In genomic region chr3:57587946-57588345, GRCh38 we compare ENCODE assay signal across 38 cellular contexts. TPM values are rescaled to one million over a fixed set of nuclear protein-coding genes. Genes with fewer than 3 reads are reported as not detected.
DNase-seq lines count a peak whose midpoint lies in the region; ATAC-seq, FAIRE-seq and TF ChIP-seq lines count a peak whose summit lies in the region.
"Had no signal": no experiment of that assay in that cellular context is flagged by ENCODE, and none has a peak within 500 bp of the region (broad histone marks: within the 10 kb centered on the region; RNA-seq: fewer than 3 reads in every experiment).

No MANE protein-coding gene starts in this region.

- no TSS peak for BruUV-seq in GM12878 (replicated peaks; lab: Mats Ljungman, UMichigan)
- BruUV-seq in PC-9 (replicated peaks; lab: Mats Ljungman, UMichigan): no TSS peak

- WGBS in GM12878 (ENCODE audit: insufficient coverage, insufficient replicate concordance, low lambda C conversion rate, missing lambda C conversion rate): 81% methylated on average over 4 of the region's 4 CpGs
- WGBS in mesenchymal stem cell: 99% methylated on average over 3 of the region's 4 CpGs
- WGBS in stomach, 5 donors: 66 to 82% (median 74%) methylated on average over 4 of the region's 4 CpGs

- H3K36me3 Mint-ChIP-seq in activated naive CD4-positive, alpha-beta T cell treated with anti-CD3 and anti-CD28 coated beads, Interleukin-2, amount 50 U/mL, for 24 hours: peaks cover 4% of the 10 kb centered on the region
- H3K36me3 Mint-ChIP-seq: naive B cell had no signal

- FAIRE-seq in GM12878 (lab: Jason Lieb, UNC): no peak
- FAIRE-seq: kidney had no signal

- H4K8ac ChIP-seq in mesenchymal stem cell (ENCODE audit: low read length): no peak overlapping the region

- in situ Hi-C loops in GM12878 (cut with MboI): no loop called here

- H3K9me3 ChIP-seq in GM12878 (replicated peaks; ENCODE audit: control insufficient read depth, insufficient read depth, low read length) (no peaks in the 10 kb centered on the region), mesenchymal stem cell (ENCODE audit: control insufficient read depth, low read length) (no peaks in the 10 kb centered on the region), PC-9 (ENCODE audit: insufficient read depth, low read depth) (no peaks in the 10 kb centered on the region), stomach (no peaks in the 10 kb centered on the region)
- H3K9me3 ChIP-seq: ascending aorta, heart right ventricle, MG63, prostate gland, sigmoid colon, tibial nerve had no signal

- no peak for TF ChIP-seq EP300 in GM12878 (IDR thresholded peaks at IDR 0.05; ENCODE audit: borderline replicate concordance in 1 of 2, control insufficient read depth in 1 of 2, low read depth in 2 of 2, low read length in 2 of 2)
- no peak for TF ChIP-seq EP300 in stomach (IDR thresholded peaks at IDR 0.05)

- RAD21 ChIA-PET in GM12878 (lab: Charles Lee; ENCODE audit: unreplicated experiment): interaction anchor here (1.1 kb wide), 1 partner anchor 103 kb away, joined by 3 read pairs; no protein-coding TSS in a partner anchor

- no peaks in the 10 kb centered on the region for H3K79me1 ChIP-seq in mesenchymal stem cell (replicated peaks; ENCODE audit: low read length, poor library complexity, severe bottlenecking)

- no peak overlapping the region for H2BK120ac ChIP-seq in mesenchymal stem cell (ENCODE audit: low read depth, low read length)

- intact Hi-C loops in GM12878 (cut with micrococcal nuclease; ENCODE audit: unreplicated experiment): no loop called here
- intact Hi-C loops in PC-9 (cut with micrococcal nuclease; ENCODE audit: unreplicated experiment): no loop called here
- intact Hi-C loops in stomach (cut with DNase I; ENCODE audit: low total_unique reads): no loop called here

- no peak overlapping the region for H2BK15ac ChIP-seq in mesenchymal stem cell (ENCODE audit: low read depth, poor library complexity, severe bottlenecking)

- POLR2A ChIA-PET in GM12878 (lab: Charles Lee): no interaction called here
- POLR2A ChIA-PET in PC-9 (lab: Charles Lee; ENCODE audit: unreplicated experiment): no interaction called here

- TF ChIP-seq CTCF in GM12878 (IDR thresholded peaks at IDR 0.05 in 2 of 3, conservative IDR thresholded peaks at IDR 0.05 in 1 of 3; ENCODE audit: control insufficient read depth in 2 of 3, extremely low read depth in 1 of 3, insufficient read depth in 1 of 3, low read depth in 3 of 3, low read length in 3 of 3) (no peak), PC-9 (conservative IDR thresholded peaks at IDR 0.05) (no peak), stomach (IDR thresholded peaks at IDR 0.05) (no peak)

- SMC1A ChIA-PET in GM12878 (lab: Charles Lee; ENCODE audit: uncharacterized antibody, unreplicated experiment): interaction anchor here (1.5 to 1.8 kb wide), 2 partner anchors 11 to 83 kb away, joined by 4 to 5 read pairs; no protein-coding TSS in a partner anchor

- H3K27ac Mint-ChIP-seq in activated naive CD4-positive, alpha-beta T cell treated with anti-CD3 and anti-CD28 coated beads, Interleukin-2, amount 50 U/mL, for 24 hours: peak overlapping the region; percentile 30
- H3K27ac Mint-ChIP-seq: activated CD4-positive, alpha-beta memory T cell treated with anti-CD3 and anti-CD28 coated beads, Interleukin-2, amount 10 ng/mL, durations not matched to agents 7 days and 5 days; activated naive CD8-positive, alpha-beta T cell treated with anti-CD3 and anti-CD28 coated beads, Interleukin-2, amount 10 ng/mL, durations not matched to agents 7 days and 5 days had no signal

- H3K27me3 Mint-ChIP-seq in activated naive CD4-positive, alpha-beta T cell treated with anti-CD3 and anti-CD28 coated beads, Interleukin-2, amount 50 U/mL, for 24 hours: no peaks in the 10 kb centered on the region
- H3K27me3 Mint-ChIP-seq: activated CD4-positive, alpha-beta memory T cell treated with anti-CD3 and anti-CD28 coated beads, Interleukin-2, amount 10 ng/mL, durations not matched to agents 7 days and 5 days; activated naive CD8-positive, alpha-beta T cell treated with anti-CD3 and anti-CD28 coated beads, Interleukin-2, amount 10 ng/mL, durations not matched to agents 7 days and 5 days; effector memory CD8-positive, alpha-beta T cell; naive B cell had no signal

- no peaks in the 10 kb centered on the region for H4K20me1 ChIP-seq in GM12878 (ENCODE audit: control insufficient read depth, insufficient read depth)
- peaks cover 85% of the 10 kb centered on the region for H4K20me1 ChIP-seq in PC-9 (ENCODE audit: insufficient read depth)

- no peak overlapping the region for H2BK12ac ChIP-seq in mesenchymal stem cell (ENCODE audit: low read length in 2 of 2)

- no peak overlapping the region for H3K4me3 ChIP-seq in GM12878
- no peak overlapping the region for H3K4me3 ChIP-seq in mesenchymal stem cell (ENCODE audit: insufficient read depth in 1 of 2, low read depth in 1 of 2, low read length in 2 of 2)
- H3K4me3 ChIP-seq in PC-9: no peak overlapping the region
- H3K4me3 ChIP-seq in stomach: no peak overlapping the region
- H3K4me3 ChIP-seq: ascending aorta, cardiac muscle cell, coronary artery, heart right ventricle, MG63, prostate gland, sigmoid colon, tibial nerve had no signal

- H3K9me3 Mint-ChIP-seq in activated naive CD4-positive, alpha-beta T cell treated with anti-CD3 and anti-CD28 coated beads, Interleukin-2, amount 50 U/mL, for 24 hours: no peaks in the 10 kb centered on the region
- H3K9me3 Mint-ChIP-seq: activated CD4-positive, alpha-beta memory T cell treated with anti-CD3 and anti-CD28 coated beads, Interleukin-2, amount 10 ng/mL, durations not matched to agents 7 days and 5 days; activated naive CD8-positive, alpha-beta T cell treated with anti-CD3 and anti-CD28 coated beads, Interleukin-2, amount 10 ng/mL, durations not matched to agents 7 days and 5 days; effector memory CD8-positive, alpha-beta T cell; naive B cell had no signal

- H2AK5ac ChIP-seq in mesenchymal stem cell (ENCODE audit: low read length, severe bottlenecking): no peak overlapping the region

- peaks cover 0 to 7% of the 10 kb centered on the region in 2 experiments; a peak in 1 of 4 replicates for H3K36me3 ChIP-seq in GM12878 (ENCODE audit: control insufficient read depth in 2 of 2, insufficient read depth in 2 of 2, low read length in 1 of 2)
- H3K36me3 ChIP-seq in mesenchymal stem cell (ENCODE audit: control insufficient read depth in 1 of 2, insufficient read depth in 2 of 2, low read depth in 1 of 2, low read length in 2 of 2): peaks cover 26 to 46% of the 10 kb centered on the region in 2 experiments
- peaks cover 14% of the 10 kb centered on the region; the same call in 1 of the 2 replicates for H3K36me3 ChIP-seq in PC-9 (ENCODE audit: low read depth)
- H3K36me3 ChIP-seq in stomach: peaks cover 0 to 27% (median 18%) of the 10 kb centered on the region in 4 donors
- H3K36me3 ChIP-seq: prostate gland had no signal

- H3K4me1 Mint-ChIP-seq in activated naive CD4-positive, alpha-beta T cell treated with anti-CD3 and anti-CD28 coated beads, Interleukin-2, amount 50 U/mL, for 24 hours: peaks cover 56% of the 10 kb centered on the region

- no peak overlapping the region for H3K4me3 Mint-ChIP-seq in activated naive CD4-positive, alpha-beta T cell treated with anti-CD3 and anti-CD28 coated beads, Interleukin-2, amount 50 U/mL, for 24 hours
- H3K4me3 Mint-ChIP-seq: activated CD4-positive, alpha-beta memory T cell treated with anti-CD3 and anti-CD28 coated beads, Interleukin-2, amount 10 ng/mL, durations not matched to agents 7 days and 5 days; activated naive CD8-positive, alpha-beta T cell treated with anti-CD3 and anti-CD28 coated beads, Interleukin-2, amount 10 ng/mL, durations not matched to agents 7 days and 5 days; naive B cell had no signal

- TF ChIP-seq POLR2A in GM12878 (IDR thresholded peaks at IDR 0.05; ENCODE audit: low read depth, low read length) (no peak), stomach (IDR thresholded peaks at IDR 0.05) (no peak)

- no peaks in the 10 kb centered on the region for H3K4me1 ChIP-seq in GM12878 (ENCODE audit: control insufficient read depth, insufficient read depth, low read length)
- H3K4me1 ChIP-seq in mesenchymal stem cell (ENCODE audit: control insufficient read depth, insufficient read depth, low read depth, low read length): peaks cover 15% of the 10 kb centered on the region
- peaks cover 29% of the 10 kb centered on the region for H3K4me1 ChIP-seq in PC-9 (replicated peaks; ENCODE audit: insufficient read depth)
- peaks cover 32 to 87% (median 67%) of the 10 kb centered on the region in 4 donors for H3K4me1 ChIP-seq in stomach
- H3K4me1 ChIP-seq: prostate gland had no signal

- H4K91ac ChIP-seq in mesenchymal stem cell (ENCODE audit: low read length): no peak overlapping the region

- no peak overlapping the region for H2AFZ ChIP-seq in GM12878 (ENCODE audit: control insufficient read depth, low read depth, low read length)
- H2AFZ ChIP-seq in mesenchymal stem cell (ENCODE audit: low read depth, low read length): no peak overlapping the region
- no peak overlapping the region for H2AFZ ChIP-seq in PC-9

- ATAC-seq in GM12878: no peak
- no peak for ATAC-seq in HG02798 (IDR thresholded peaks at IDR 0.05; ENCODE audit: poor library complexity, unreplicated experiment)
- ATAC-seq: effector memory CD8-positive, alpha-beta T cell; esophagus mucosa; heart right ventricle had no signal

- H3F3A ChIP-seq in PC-9 (ENCODE audit: insufficient read depth, low read depth): peaks cover 46% of the 10 kb centered on the region

- TF ChIP-seq RAD21 in GM12878 (IDR thresholded peaks at IDR 0.05; ENCODE audit: insufficient read depth, low read depth, low read length): no peak

- no peaks in the 10 kb centered on the region for H3K9me2 ChIP-seq in PC-9 (ENCODE audit: insufficient read depth)

- no peak overlapping the region for H2BK5ac ChIP-seq in mesenchymal stem cell (ENCODE audit: low read depth, low read length, poor library complexity, severe bottlenecking)

- DNase-seq in activated naive CD4-positive, alpha-beta T cell treated with Interleukin-2 at 50 U/mL for 16 hours: no peak
- DNase-seq in GM12878 (ENCODE audit: low read depth, low spot score) (no peak), mesenchymal stem cell (no peak), PC-9 (no peak), stomach (no peak), ecto neural progenitor cell (ENCODE audit: low spot score) (no peak)
- DNase-seq: activated CD4-positive, alpha-beta memory T cell treated with anti-CD3 and anti-CD28 coated beads, Interleukin-2, amount 10 ng/mL, durations not matched to agents 7 days and 5 days; activated CD4-positive, alpha-beta T cell treated with anti-CD3 and anti-CD28 coated beads for 1 hour; activated effector memory CD4-positive, alpha-beta T cell treated with Interleukin-2 at 50 U/mL for 16 hours; activated naive CD8-positive, alpha-beta T cell treated with anti-CD3 and anti-CD28 coated beads, Interleukin-2, amount 10 ng/mL, durations not matched to agents 7 days and 5 days; Calu3; DND-41; effector memory CD8-positive, alpha-beta T cell; foreskin melanocyte; heart right ventricle; KBM-7; kidney; MG63; naive B cell; NCI-H1105 treated with DMSO at 0.1 percent for 48 hours; NCI-H187 treated with DMSO at 0.1 percent for 48 hours; NCI-H2171; NCI-H82; sigmoid colon; stimulated activated CD4-positive, alpha-beta T cell treated with anti-CD3 and anti-CD28 coated beads, Interleukin-4, amount 100 ng/mL, for 1 hour; T-helper 1 cell had no signal

- no peak overlapping the region for H3K9ac ChIP-seq in GM12878 (ENCODE audit: control insufficient read depth, insufficient read depth, low read length)
- peak overlapping the region; percentile 11 for H3K9ac ChIP-seq in mesenchymal stem cell (ENCODE audit: low read length)

- H3K4me2 ChIP-seq in GM12878 (ENCODE audit: control insufficient read depth, insufficient read depth) (peak overlapping the region; percentile 30; the same call in 1 of the 2 replicates), mesenchymal stem cell (ENCODE audit: low read length, poor library complexity, severe bottlenecking) (no peak overlapping the region), PC-9 (no peak overlapping the region)

- H3K27me3 ChIP-seq in GM12878 (replicated peaks in 1 of 2; ENCODE audit: control insufficient read depth in 2 of 2, insufficient read depth in 2 of 2, low read length in 1 of 2) (no peaks in the 10 kb centered on the region), mesenchymal stem cell (ENCODE audit: control insufficient read depth in 1 of 2, insufficient read depth in 1 of 2, low read length in 2 of 2) (no peaks in the 10 kb centered on the region), PC-9 (ENCODE audit: insufficient read depth, low read depth) (no peaks in the 10 kb centered on the region), stomach (no peaks in the 10 kb centered on the region)
- H3K27me3 ChIP-seq: ascending aorta, cardiac muscle cell, heart right ventricle, MG63, sigmoid colon, tibial nerve had no signal

- H3K18ac ChIP-seq in mesenchymal stem cell (ENCODE audit: low read depth in 1 of 2, low read length in 2 of 2): no peak overlapping the region

- H3K14ac ChIP-seq in mesenchymal stem cell (ENCODE audit: low read length in 2 of 2): no peak overlapping the region

- H3K23ac ChIP-seq in mesenchymal stem cell (ENCODE audit: low read length in 2 of 2): no peak overlapping the region

- H3K79me2 ChIP-seq in GM12878 (ENCODE audit: control insufficient read depth, insufficient read depth, low read length): peaks cover 75% of the 10 kb centered on the region
- peaks cover 97% of the 10 kb centered on the region for H3K79me2 ChIP-seq in PC-9 (ENCODE audit: low read depth)

- CTCF ChIA-PET in GM12878 (lab: Yijun Ruan, JAX): no interaction called here
- CTCF ChIA-PET in PC-9 (lab: Charles Lee): no interaction called here

- H3K27ac ChIP-seq in GM12878 (ENCODE audit: control insufficient read depth, insufficient read depth): no peak overlapping the region
- no peak overlapping the region for H3K27ac ChIP-seq in mesenchymal stem cell (ENCODE audit: low read length, poor library complexity, severe bottlenecking)
- no peak overlapping the region for H3K27ac ChIP-seq in PC-9
- H3K27ac ChIP-seq in stomach: peak overlapping the region in 2 of 5 donors; percentile 15 to 20
- H3K27ac ChIP-seq: ascending aorta, cardiac muscle cell, coronary artery, heart right ventricle, prostate gland, RWPE1, sigmoid colon, tibial nerve had no signal

- no peak overlapping the region for H3K4ac ChIP-seq in mesenchymal stem cell (ENCODE audit: low read depth in 1 of 2, low read length in 2 of 2)

RNA-seq across cellular contexts. Expression of gene ARF4, which starts 9.2 kb away (rescaled TPM):
- 19.6 and 20.3 TPM in 2 replicates for total RNA-seq in GM12878 (2013; cell fraction: nucleolus; rRNA removed)
- 70.3 and 80.2 TPM in 2 replicates for total RNA-seq in GM12878 (2014; rRNA removed)
- total RNA-seq in GM12878 (2014; rRNA removed; fragmentation: Illumina TruSeq; extraction: Trizol): 74.8 and 78.4 TPM in 2 replicates
- total RNA-seq in GM12878 (2021): 65.6 and 66.2 TPM in 2 replicates
- polyA plus RNA-seq in GM12878 (2011; ENCODE audit: low read depth): 72.1 TPM
- 122 and 173 TPM in 2 replicates for polyA plus RNA-seq in GM12878 (2011; rRNA removed)
- polyA plus RNA-seq in GM12878 (2011; cell fraction: cytosol; rRNA removed): 77.5 and 80.1 TPM in 2 replicates
- polyA plus RNA-seq in GM12878 (2011; cell fraction: nucleus; rRNA removed): 40.6 and 41.4 TPM in 2 replicates
- 110 and 114 TPM in 2 replicates for polyA plus RNA-seq in GM12878 (2012)
- 133 and 164 TPM in 2 replicates for polyA plus RNA-seq in GM12878 (2014; fragmentation: Illumina TruSeq; extraction: Trizol)
- polyA plus RNA-seq in GM12878 (2014; fragmentation: Nextera tagmentation; extraction: Ambion mirVana): 100 to 1,000 TPM; 166 to 283 TPM
- polyA plus RNA-seq in GM12878 (2014; rRNA removed): 76.8 and 82.5 TPM in 2 replicates
- 100 to 1,000 TPM; 201 to 203 TPM for polyA plus RNA-seq in GM12878 (2016; fragmentation: Nextera tagmentation; extraction: Ambion mirVana)
- 72.1 and 96.6 TPM in 2 replicates for polyA minus RNA-seq in GM12878 (2011; rRNA and poly(A)+ RNA removed)
- 35.2 and 38.9 TPM in 2 replicates for polyA minus RNA-seq in GM12878 (2011; cell fraction: cytosol; rRNA and poly(A)+ RNA removed)
- polyA minus RNA-seq in GM12878 (2011; cell fraction: nucleus; rRNA and poly(A)+ RNA removed): 59.5 and 88.8 TPM in 2 replicates
- polyA plus RNA-seq in mesenchymal stem cell (2013, experiment 1 of 2): 406 TPM
- 464 TPM for polyA plus RNA-seq in mesenchymal stem cell (2013, experiment 2 of 2)
- 132 and 182 TPM in 2 replicates for total RNA-seq in PC-9 (2021)
- 100 to 1,000 TPM in 2 of 5 donors, 10 to 100 TPM in 3; 12.8 to 180 (median 63.4) TPM for total RNA-seq in stomach
- polyA plus RNA-seq in stomach: 100 to 1,000 TPM in 2 of 3 donors, 10 to 100 TPM in 1; 95.4 to 159 (median 154) TPM

RNA-seq across cellular contexts. Expression of gene PDE12, which starts 31.9 kb away (rescaled TPM):
- total RNA-seq in GM12878 (2013; cell fraction: nucleolus; rRNA removed): 33.1 and 33.3 TPM in 2 replicates
- total RNA-seq in GM12878 (2014; rRNA removed): 20.5 and 22.4 TPM in 2 replicates
- 10.7 TPM in 2 replicates for total RNA-seq in GM12878 (2014; rRNA removed; fragmentation: Illumina TruSeq; extraction: Trizol)
- total RNA-seq in GM12878 (2021): 23.0 and 26.1 TPM in 2 replicates
- 3.0 TPM for polyA plus RNA-seq in GM12878 (2011; ENCODE audit: low read depth)
- polyA plus RNA-seq in GM12878 (2011; rRNA removed): 15.7 and 18.3 TPM in 2 replicates
- 18.9 and 22.9 TPM in 2 replicates for polyA plus RNA-seq in GM12878 (2011; cell fraction: cytosol; rRNA removed)
- polyA plus RNA-seq in GM12878 (2011; cell fraction: nucleus; rRNA removed): 11.1 and 15.4 TPM in 2 replicates
- 6.9 and 7.5 TPM in 2 replicates for polyA plus RNA-seq in GM12878 (2012)
- polyA plus RNA-seq in GM12878 (2014; fragmentation: Illumina TruSeq; extraction: Trizol): 10.2 and 11.2 TPM in 2 replicates
- polyA plus RNA-seq in GM12878 (2014; fragmentation: Nextera tagmentation; extraction: Ambion mirVana): 10 to 100 TPM in 1 of 2 experiments, 1 to 10 TPM in 1; 3.0 to 10.1 TPM
- 16.5 and 17.3 TPM in 2 replicates for polyA plus RNA-seq in GM12878 (2014; rRNA removed)
- polyA plus RNA-seq in GM12878 (2016; fragmentation: Nextera tagmentation; extraction: Ambion mirVana): 10 to 100 TPM; 20.8 to 20.9 TPM
- polyA minus RNA-seq in GM12878 (2011; rRNA and poly(A)+ RNA removed): 37.7 and 42.8 TPM in 2 replicates
- 20.2 and 21.3 TPM in 2 replicates for polyA minus RNA-seq in GM12878 (2011; cell fraction: cytosol; rRNA and poly(A)+ RNA removed)
- 16.9 and 30.1 TPM in 2 replicates for polyA minus RNA-seq in GM12878 (2011; cell fraction: nucleus; rRNA and poly(A)+ RNA removed)
- polyA plus RNA-seq in mesenchymal stem cell (2013, experiment 1 of 2): 8.2 TPM
- 7.8 TPM for polyA plus RNA-seq in mesenchymal stem cell (2013, experiment 2 of 2)
- 14.3 and 16.6 TPM in 2 replicates for total RNA-seq in PC-9 (2021)
- 10 to 100 TPM in 3 of 5 donors, 1 to 10 TPM in 2; 3.5 to 17.4 (median 10.3) TPM for total RNA-seq in stomach
- polyA plus RNA-seq in stomach: 1 to 10 TPM; 2.7 to 4.0 (median 3.1) TPM

RNA-seq across cellular contexts. Expression of gene DNAH12, which starts 43.8 kb away (rescaled TPM):
- total RNA-seq in GM12878 (2013; cell fraction: nucleolus; rRNA removed): 0.25 and 0.47 TPM in 2 replicates
- under 0.01 and 0.11 TPM in 2 replicates for total RNA-seq in GM12878 (2014; rRNA removed)
- total RNA-seq in GM12878 (2014; rRNA removed; fragmentation: Illumina TruSeq; extraction: Trizol): 0.05 and 0.09 TPM in 2 replicates
- total RNA-seq in GM12878 (2021): 0.05 and 0.19 TPM in 2 replicates
- polyA plus RNA-seq in GM12878 (2011; ENCODE audit: low read depth): 0.05 TPM
- polyA plus RNA-seq in GM12878 (2011; rRNA removed): 0.05 and 0.27 TPM in 2 replicates
- polyA plus RNA-seq in GM12878 (2011; cell fraction: cytosol; rRNA removed): not detected in 2 replicates
- 0.01 and 0.04 TPM in 2 replicates for polyA plus RNA-seq in GM12878 (2011; cell fraction: nucleus; rRNA removed)
- 0.15 TPM in 1 of 2 replicates, not detected in the other for polyA plus RNA-seq in GM12878 (2012)
- polyA plus RNA-seq in GM12878 (2014; fragmentation: Illumina TruSeq; extraction: Trizol): 0.10 and 0.13 TPM in 2 replicates
- under 1 TPM; 0.10 to 0.16 TPM for polyA plus RNA-seq in GM12878 (2014; fragmentation: Nextera tagmentation; extraction: Ambion mirVana)
- 0.03 and 0.06 TPM in 2 replicates for polyA plus RNA-seq in GM12878 (2014; rRNA removed)
- polyA plus RNA-seq in GM12878 (2016; fragmentation: Nextera tagmentation; extraction: Ambion mirVana): under 1 TPM; 0.07 to 0.35 TPM
- polyA minus RNA-seq in GM12878 (2011; rRNA and poly(A)+ RNA removed): 0.05 and 0.07 TPM in 2 replicates
- polyA minus RNA-seq in GM12878 (2011; cell fraction: cytosol; rRNA and poly(A)+ RNA removed): not detected in 2 replicates
- 0.10 and 0.12 TPM in 2 replicates for polyA minus RNA-seq in GM12878 (2011; cell fraction: nucleus; rRNA and poly(A)+ RNA removed)
- 0.07 TPM for polyA plus RNA-seq in mesenchymal stem cell (2013, experiment 1 of 2)
- 0.01 TPM for polyA plus RNA-seq in mesenchymal stem cell (2013, experiment 2 of 2)
- total RNA-seq in PC-9 (2021): 0.10 and 0.22 TPM in 2 replicates
- total RNA-seq in stomach: 1 to 10 TPM in 1 of 5 donors, under 1 TPM in 2, not detected in 2; 0.73 to 8.2 (median 0.89) TPM
- polyA plus RNA-seq in stomach: under 1 TPM in 1 of 3 donors, not detected in 2; 0.23 TPM
- total RNA-seq: A172, ascending aorta, NCI-H460, SK-MEL-5 had no signal
